ENCODE assay signal across 7 cellular contexts in the genomic region with DNA sequence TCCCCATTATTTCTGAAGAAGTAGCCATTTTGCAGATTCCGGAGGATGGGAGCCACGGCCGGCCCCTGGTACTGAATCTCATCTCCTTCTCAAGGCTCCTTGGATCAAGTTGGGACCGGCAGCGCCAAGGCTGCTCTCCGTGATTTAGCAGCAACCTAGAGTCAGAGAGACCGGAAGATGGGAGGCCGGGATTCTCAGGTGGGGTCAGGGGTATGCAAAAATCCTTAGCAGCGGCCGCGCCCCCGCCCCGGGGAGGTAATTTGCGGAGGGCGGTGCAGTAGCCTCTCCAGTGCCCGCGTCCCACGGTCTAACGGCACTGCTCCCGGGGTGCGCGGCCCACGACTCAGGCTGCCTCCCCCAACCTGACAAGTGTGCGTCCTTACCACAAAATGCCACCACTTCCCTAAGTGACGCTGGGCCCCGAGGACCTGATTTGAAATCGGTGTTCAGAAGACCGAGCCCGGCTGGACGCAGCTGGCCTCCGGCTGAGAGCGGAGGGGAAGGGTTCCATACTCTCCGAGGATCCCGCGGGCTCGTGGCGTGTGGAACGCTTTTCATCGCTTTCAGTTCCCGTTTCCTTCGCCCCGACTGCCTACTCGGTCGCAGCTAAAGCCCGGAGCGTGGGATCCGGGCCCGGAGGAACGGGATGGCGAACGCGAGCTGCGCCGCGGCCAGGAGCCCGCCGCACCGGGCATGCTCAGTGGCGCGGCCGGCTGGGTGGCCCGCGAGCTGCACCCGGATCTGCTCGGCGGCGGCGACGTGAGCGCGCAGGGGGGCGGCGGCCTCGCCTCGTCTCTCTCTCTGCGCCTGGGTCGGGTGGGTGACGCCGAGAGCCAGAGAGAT.
A peak's percentile ranks its signal among the peaks of the same experiment; 100 is the strongest.
DNase-seq lines count a peak whose midpoint lies in the region; ATAC-seq and TF ChIP-seq lines count a peak whose summit lies in the region.

Gene SCAMP1 (plus strand): TSS at position 787 of the 843 bp plus-strand sequence. CDS start 55 bp downstream, at position 842.

- H3K4me3 ChIP-seq in astrocyte of the cerebellum (ENCODE audit: low read depth, low read length) (peak within 1 kb of the TSS; percentile 99), retinal pigment epithelial cell (ENCODE audit: low read length) (peak within 1 kb of the TSS; percentile 96)

- TF ChIP-seq CTCF in astrocyte of the cerebellum (IDR thresholded peaks at IDR 0.05; ENCODE audit: low read depth, low read length, missing control alignments) (peak; percentile 19), retinal pigment epithelial cell (conservative IDR thresholded peaks at IDR 0.05; ENCODE audit: low read depth, low read length) (no peak)

- DNase-seq in NCI-H2029 (lab: John Stamatoyannopoulos, UW) (peak; percentile 84), T-helper 22 cell (ENCODE audit: low read depth) (peak; percentile 79), astrocyte of the cerebellum (ENCODE audit: low read depth) (peak; percentile 76), hippocampal formation (lab: John Stamatoyannopoulos, UW) (peak; percentile 88 to 90), retinal pigment epithelial cell (ENCODE audit: low read depth) (peak; percentile 70)

- in situ Hi-C loops in astrocyte of the cerebellum (cut with HindIII; ENCODE audit: low sequenced_read_pairs): no loop called here

- TF ChIP-seq POLR2A in GM18505 (IDR thresholded peaks at IDR 0.05; ENCODE audit: borderline replicate concordance, extremely low read depth, insufficient read depth, insufficient read length): peak; percentile 90

- ATAC-seq in GM18505 (IDR thresholded peaks at IDR 0.05; ENCODE audit: unreplicated experiment) (peak; percentile 85), HG02970 (IDR thresholded peaks at IDR 0.05; ENCODE audit: low FRiP score, unreplicated experiment) (peak; percentile 88)

Comparison
In these comparisons a context has a peak if more than half of its experiments do, and no peak if none do; other contexts are left out.
1. Peak in every context shown above with its lines: DNase-seq, ATAC-seq and H3K4me3 ChIP-seq.